Comparison of ENCODE assay signal across 26 cellular contexts in the genomic region with DNA sequence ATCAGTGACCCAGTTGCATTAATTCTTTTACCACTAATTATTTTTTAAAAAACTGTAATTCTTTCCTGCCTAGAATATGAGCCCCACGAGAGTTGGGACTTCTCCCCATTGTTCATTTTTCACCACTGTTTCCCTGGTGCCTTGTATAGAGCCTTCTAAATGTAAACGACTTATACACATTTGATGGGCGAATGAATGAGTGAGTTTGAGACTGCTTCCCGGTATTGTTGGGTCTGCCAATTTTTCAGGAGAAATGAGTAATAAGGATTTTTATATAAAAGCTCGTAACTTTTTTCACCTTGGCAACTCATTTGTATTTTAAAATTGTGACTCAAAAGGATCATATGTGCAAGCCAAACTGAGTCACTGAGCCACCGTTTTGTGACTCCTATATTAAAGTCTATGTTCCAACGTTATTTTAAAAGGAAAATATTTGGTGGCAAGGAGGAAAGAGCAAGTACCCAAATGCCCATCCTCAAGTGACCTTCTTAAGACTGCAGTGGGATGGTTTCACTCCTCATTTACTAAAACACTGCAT.
A peak's percentile ranks its signal among the peaks of the same experiment; 100 is the strongest.
DNase-seq lines count a peak whose midpoint lies in the region; ATAC-seq and TF ChIP-seq lines count a peak whose summit lies in the region.
"Had no signal": no experiment of that assay in that cellular context is flagged by ENCODE, and none has a peak within 500 bp of the region (broad histone marks: within the 10 kb centered on the region; RNA-seq: fewer than 3 reads in every experiment).

No MANE protein-coding gene starts in this region.

- peaks cover 9% of the 10 kb centered on the region for H3F3A ChIP-seq in PC-3 (ENCODE audit: low read length, unreplicated experiment)

- WGBS in ovary, 3 donors, result 85 to 92% (median 90%) methylated on average over 7 of the region's 7 CpGs
- 85 to 88% methylated on average over 7 of the region's 7 CpGs for WGBS in testis, 2 donors

- no TSS peak for BruUV-seq in PC-3 (replicated peaks; lab: Mats Ljungman, UMichigan)

- no peaks in the 10 kb centered on the region for H3K79me2 ChIP-seq in PC-3 (ENCODE audit: low read length)

- peak; percentile 40 for DNase-seq in AG09309 (ENCODE audit: low read depth)
- DNase-seq in PC-3, result peak; percentile 99
- peak; percentile 56 for DNase-seq in fibroblast of the aortic adventitia (ENCODE audit: low read depth)
- peak; percentile 64 for DNase-seq in stromal cell of bone marrow (ENCODE audit: low read depth)
- no peak for DNase-seq in mesenteric fat pad (ENCODE audit: low spot score)
- DNase-seq in ovary, result no peak
- no peak for DNase-seq in OCI-M2 (lab: John Stamatoyannopoulos, UW; ENCODE audit: unreplicated experiment)
- no peak for DNase-seq in testis
- DNase-seq: BE2C; CD8-positive, alpha-beta memory T cell; DMS 273 treated with DMSO at 0.1 percent for 48 hours; DMS79; EL; GDM1; HCEC 1CT; KBM-7; NCI-H1048; NCI-H1417; NCI-H1694; NCI-H2029 treated with DMSO at 0.1 percent for 48 hours; NCI-H2227 treated with DMSO at 0.1 percent for 48 hours; NCI-H526 treated with DMSO at 0.1 percent for 48 hours; OCI-M1; SJCRH30 had no signal

- TF ChIP-seq CTCF in AG09309 (IDR thresholded peaks at IDR 0.05; ENCODE audit: control insufficient read depth, insufficient read depth, low read depth, low read length, missing control alignments) (no peak), PC-3 (conservative IDR thresholded peaks at IDR 0.05; ENCODE audit: low read depth, low read length) (no peak), fibroblast of the aortic adventitia (IDR thresholded peaks at IDR 0.05; ENCODE audit: insufficient read depth, low read length) (no peak), ovary (IDR thresholded peaks at IDR 0.05) (no peak), testis (IDR thresholded peaks at IDR 0.05) (no peak)

- no peak overlapping the region for H2AFZ ChIP-seq in PC-3 (ENCODE audit: low read length)

- no peaks in the 10 kb centered on the region for H3K9me2 ChIP-seq in PC-3 (replicated peaks; ENCODE audit: low read length)

- intact Hi-C loops in PC-3 (cut with micrococcal nuclease) (no loop called here), ovary (cut with DNase I) (loop anchor here in 1 of 4 donors (10.0 kb wide), 1 partner anchor 1612 kb away; a partner anchor contains a TSS), testis (cut with DNase I; ENCODE audit: low total_unique reads) (no loop called here)

- CTCF ChIA-PET in PC-3 (lab: Charles Lee), result interaction anchor here (0.6 to 2.1 kb wide), 4 partner anchors 11 to 489 kb away, joined by 3 to 6 read pairs (median 4); no protein-coding TSS in a partner anchor

- ATAC-seq in PC-3, result peak; percentile 83
- ATAC-seq: Right ventricle myocardium inferior had no signal

- H3K27ac ChIP-seq in PC-3 (ENCODE audit: low read length) (peak overlapping the region; percentile 59), ovary (no peak overlapping the region), testis (no peak overlapping the region)
- H3K27ac ChIP-seq: 22Rv1, SJCRH30 had no signal

- H3K27me3 ChIP-seq in PC-3 (ENCODE audit: low read length), result no peaks in the 10 kb centered on the region
- no peaks in the 10 kb centered on the region for H3K27me3 ChIP-seq in ovary
- H3K27me3 ChIP-seq in testis, result no peaks in the 10 kb centered on the region
- H3K27me3 ChIP-seq: BE2C had no signal

- POLR2A ChIA-PET in PC-3 (lab: Charles Lee; ENCODE audit: unreplicated experiment), result interaction anchor here (0.6 to 0.7 kb wide), 5 partner anchors 30 to 723 kb away, joined by 3 to 6 read pairs (median 3); no protein-coding TSS in a partner anchor

- no peak for TF ChIP-seq EP300 in ovary (IDR thresholded peaks at IDR 0.05)

- H3K4me3 ChIP-seq in AG09309 (ENCODE audit: control insufficient read depth, low read depth, low read length) (no peak overlapping the region), PC-3 (ENCODE audit: low read length) (peak overlapping the region; percentile 4), fibroblast of the aortic adventitia (ENCODE audit: low read depth, low read length) (no peak overlapping the region), ovary (no peak overlapping the region), testis (no peak overlapping the region)
- H3K4me3 ChIP-seq: SJCRH30 had no signal

- H3K9me3 ChIP-seq in PC-3 (ENCODE audit: low read length), result no peaks in the 10 kb centered on the region
- H3K9me3 ChIP-seq in ovary, result no peaks in the 10 kb centered on the region
- H3K9me3 ChIP-seq in testis, result no peaks in the 10 kb centered on the region
- H3K9me3 ChIP-seq: BE2C, SJCRH30 had no signal

- TF ChIP-seq POLR2A in ovary (IDR thresholded peaks at IDR 0.05), result no peak
- TF ChIP-seq POLR2A in testis (IDR thresholded peaks at IDR 0.05), result no peak

- no peaks in the 10 kb centered on the region for H3K36me3 ChIP-seq in PC-3 (ENCODE audit: low read depth, low read length)
- H3K36me3 ChIP-seq in ovary, result no peaks in the 10 kb centered on the region
- H3K36me3 ChIP-seq in testis (ENCODE audit: low read depth, missing control alignments), result no peaks in the 10 kb centered on the region
- H3K36me3 ChIP-seq: BE2C, SJCRH30 had no signal

- H3K9ac ChIP-seq in PC-3 (ENCODE audit: low read length), result peak overlapping the region; percentile 0; the same call in 1 of the 2 replicates

- peak overlapping the region; percentile 55 for H3K4me2 ChIP-seq in PC-3 (ENCODE audit: low read length)

- H3K4me1 ChIP-seq in PC-3 (ENCODE audit: insufficient read depth, low read length) (peaks cover 22% of the 10 kb centered on the region), ovary (ENCODE audit: insufficient read depth) (no peaks in the 10 kb centered on the region), testis (no peaks in the 10 kb centered on the region)
- H3K4me1 ChIP-seq: SJCRH30 had no signal

- H4K20me1 ChIP-seq in PC-3 (ENCODE audit: low read length), result no peaks in the 10 kb centered on the region

Comparison
In these comparisons a context has a peak if more than half of its experiments do, and no peak if none do; other contexts are left out.
1. DNase-seq: peak in AG09309 (single experiment), PC-3 (single experiment), fibroblast of the aortic adventitia (single experiment) and stromal cell of bone marrow (single experiment); none in mesenteric fat pad (single experiment), ovary (0 of 5), OCI-M2 (single experiment) and testis (single experiment).